9 cellular contexts compared by ENCODE assay signal in genomic region chr7:100629117-100629711, GRCh38. TPM values are rescaled to one million over a fixed set of nuclear protein-coding genes. Genes with fewer than 3 reads are reported as not detected.
DNase-seq lines count a peak whose midpoint lies in the region; ATAC-seq and TF ChIP-seq lines count a peak whose summit lies in the region.
"Had no signal": no experiment of that assay in that cellular context is flagged by ENCODE, and none has a peak within 500 bp of the region (broad histone marks: within the 10 kb centered on the region; RNA-seq: fewer than 3 reads in every experiment).

No MANE protein-coding gene starts in this region.

- no peak overlapping the region for H3K9ac ChIP-seq in KMS-11

- ATAC-seq in WTC11 (peak; percentile 67), GM19397 (IDR thresholded peaks at IDR 0.05; ENCODE audit: unreplicated experiment) (no peak), GM21717 (IDR thresholded peaks at IDR 0.05; ENCODE audit: unreplicated experiment) (no peak), GM18873 (IDR thresholded peaks at IDR 0.05; ENCODE audit: low FRiP score, unreplicated experiment) (no peak)
- no peak for ATAC-seq in naive thymus-derived CD4-positive, alpha-beta T cell

- H2AFZ ChIP-seq in KMS-11 (ENCODE audit: low read depth): no peak overlapping the region

- no peaks in the 10 kb centered on the region for H4K20me1 ChIP-seq in KMS-11 (ENCODE audit: insufficient read depth)

- H3K9me3 ChIP-seq in naive thymus-derived CD4-positive, alpha-beta T cell (ENCODE audit: control insufficient read depth in 2 of 3, low read length in 3 of 3): no peaks in the 10 kb centered on the region

- no peak overlapping the region for H3K4me3 ChIP-seq in KMS-11 (IDR thresholded peaks at IDR 0.05; ENCODE audit: insufficient read depth, low read depth, low read length)
- H3K4me3 ChIP-seq in naive thymus-derived CD4-positive, alpha-beta T cell (ENCODE audit: low read length): no peak overlapping the region

- peaks cover 7% of the 10 kb centered on the region for H3K4me1 Mint-ChIP-seq in WTC11
- H3K4me1 Mint-ChIP-seq in naive thymus-derived CD4-positive, alpha-beta T cell: peaks cover 23 to 61% (median 51%) of the 10 kb centered on the region in 7 donors

- peaks cover 46% of the 10 kb centered on the region for H3K27me3 Mint-ChIP-seq in WTC11 (ENCODE audit: low read depth)
- no peaks in the 10 kb centered on the region for H3K27me3 Mint-ChIP-seq in naive thymus-derived CD4-positive, alpha-beta T cell

- no peak overlapping the region for H3K4me3 Mint-ChIP-seq in WTC11
- peak overlapping the region in 4 of 10 donors; percentile 12 to 76 (median 24) for H3K4me3 Mint-ChIP-seq in naive thymus-derived CD4-positive, alpha-beta T cell

- H3K27ac Mint-ChIP-seq in WTC11: no peak overlapping the region
- peak overlapping the region in 5 of 9 donors; percentile 45 to 88 (median 65) for H3K27ac Mint-ChIP-seq in naive thymus-derived CD4-positive, alpha-beta T cell

- peak; percentile 77 for DNase-seq in DMS53 (lab: John Stamatoyannopoulos, UW)
- no peak for DNase-seq in DMS53 treated with DMSO at 0.1 percent for 48 hours (lab: John Stamatoyannopoulos, UW; ENCODE audit: unreplicated experiment)
- DNase-seq in WTC11 (ENCODE audit: low spot score): peak; percentile 87
- DNase-seq in naive thymus-derived CD4-positive, alpha-beta T cell: no peak

- peaks cover 7% of the 10 kb centered on the region for H3K27me3 ChIP-seq in KMS-11 (ENCODE audit: insufficient read depth, low read depth)
- H3K27me3 ChIP-seq in naive thymus-derived CD4-positive, alpha-beta T cell (ENCODE audit: control insufficient read depth in 2 of 2, insufficient read depth in 2 of 2, low read length in 2 of 2): peaks cover 0 to 3% of the 10 kb centered on the region in 2 donors

- no peaks in the 10 kb centered on the region for H3K9me3 Mint-ChIP-seq in WTC11
- H3K9me3 Mint-ChIP-seq in naive thymus-derived CD4-positive, alpha-beta T cell: peaks cover 0 to 3% (median 0%) of the 10 kb centered on the region in 11 donors

- CTCF ChIA-PET in WTC11 (lab: Charles Lee): interaction anchor here (0.6 to 2.8 kb wide), 30 partner anchors 9 to 174 kb away, joined by 3 to 33 read pairs (median 5); partner anchors contain the start of genes ACTL6B, AGFG2, FBXO24 and GNB2
- CTCF ChIA-PET in naive thymus-derived CD4-positive, alpha-beta T cell (lab: Charles Lee): interaction anchor here (0.7 to 1.2 kb wide), 3 partner anchors 8 to 45 kb away, joined by 3 to 4 read pairs (median 3); partner anchors contain the start of gene MOSPD3

- intact Hi-C loops in naive thymus-derived CD4-positive, alpha-beta T cell (cut with micrococcal nuclease): no loop called here

- peaks cover 9% of the 10 kb centered on the region for H3K4me1 ChIP-seq in KMS-11 (ENCODE audit: low read depth, poor library complexity, severe bottlenecking)
- H3K4me1 ChIP-seq in naive thymus-derived CD4-positive, alpha-beta T cell (ENCODE audit: control insufficient read depth in 2 of 2, insufficient read depth in 2 of 2, low read length in 2 of 2): peaks cover 14 to 18% of the 10 kb centered on the region in 2 donors

- no peak overlapping the region for H3K27ac ChIP-seq in KMS-11
- no peak overlapping the region for H3K27ac ChIP-seq in naive thymus-derived CD4-positive, alpha-beta T cell (ENCODE audit: low read depth, low read length)

- no peaks in the 10 kb centered on the region for H3K36me3 ChIP-seq in KMS-11 (ENCODE audit: insufficient read depth)
- H3K36me3 ChIP-seq in naive thymus-derived CD4-positive, alpha-beta T cell (ENCODE audit: control insufficient read depth in 2 of 3, insufficient read depth in 3 of 3, low read length in 3 of 3): no peaks in the 10 kb centered on the region

- POLR2A ChIA-PET in WTC11 (lab: Charles Lee): interaction anchor here (0.5 to 0.8 kb wide), 2 partner anchors 10 to 16 kb away, joined by 4 read pairs; partner anchors contain the start of gene MOSPD3
- POLR2A ChIA-PET in naive thymus-derived CD4-positive, alpha-beta T cell (lab: Charles Lee): interaction anchor here (0.9 to 1.5 kb wide), 4 partner anchors 17 to 63 kb away, joined by 3 to 6 read pairs (median 3); partner anchors contain the start of gene MOSPD3

- no peaks in the 10 kb centered on the region for H3K79me2 ChIP-seq in KMS-11 (ENCODE audit: insufficient read depth, low read depth)

- peak; percentile 50; the same call in 1 of the 2 replicates for TF ChIP-seq CTCF in KMS-11 (conservative IDR thresholded peaks at IDR 0.05; ENCODE audit: low read depth, low read length)
- TF ChIP-seq CTCF in WTC11 (IDR thresholded peaks at IDR 0.05): peak; percentile 42; the same call in 1 of the 2 replicates

- no peak overlapping the region for H3K4me2 ChIP-seq in KMS-11

- H3K36me3 Mint-ChIP-seq in WTC11: no peaks in the 10 kb centered on the region
- peaks cover 0 to 12% (median 0%) of the 10 kb centered on the region in 5 donors for H3K36me3 Mint-ChIP-seq in naive thymus-derived CD4-positive, alpha-beta T cell

TF ChIP-seq in WTC11, 78 proteins besides CTCF, POLR2A, EP300 and RAD21 (continues in another document):
- no peak for TF ChIP-seq ZNF671 (CRISPR knock-in tag; IDR thresholded peaks at IDR 0.05)
- no peak for TF ChIP-seq FOXP4 (CRISPR knock-in tag; IDR thresholded peaks at IDR 0.05)
- no peak for TF ChIP-seq HMGXB4 (CRISPR knock-in tag; IDR thresholded peaks at IDR 0.05)
- TF ChIP-seq ATF6 (CRISPR knock-in tag; IDR thresholded peaks at IDR 0.05): no peak
- no peak for TF ChIP-seq ZNF263 (CRISPR knock-in tag; IDR thresholded peaks at IDR 0.05; ENCODE audit: low read depth)
- no peak for TF ChIP-seq TCF7 (CRISPR knock-in tag; IDR thresholded peaks at IDR 0.05; ENCODE audit: low read depth)
- no peak for TF ChIP-seq ZNF423 (CRISPR knock-in tag; IDR thresholded peaks at IDR 0.05)
- no peak for TF ChIP-seq JAZF1 (CRISPR knock-in tag; IDR thresholded peaks at IDR 0.05)
- TF ChIP-seq FOXK1 (CRISPR knock-in tag; IDR thresholded peaks at IDR 0.05): no peak
- no peak for TF ChIP-seq ZNF121 (CRISPR knock-in tag; IDR thresholded peaks at IDR 0.05)
- TF ChIP-seq OVOL2 (CRISPR knock-in tag; IDR thresholded peaks at IDR 0.05; ENCODE audit: borderline replicate concordance): no peak
- no peak for TF ChIP-seq NR2C2 (CRISPR knock-in tag; IDR thresholded peaks at IDR 0.05)
- no peak for TF ChIP-seq CREB1 (CRISPR knock-in tag; IDR thresholded peaks at IDR 0.05)

RNA-seq across cellular contexts. Expression of gene TFR2, which starts 12.1 kb away (rescaled TPM):
- 5.7 to 7.1 TPM (median 5.8 TPM) in 3 replicates for total RNA-seq in WTC11 (2021)
- 10 to 100 TPM in 1 of 5 experiments, 1 to 10 TPM in 4; 1.8 to 14.4 (median 4.0) TPM for total RNA-seq in naive thymus-derived CD4-positive, alpha-beta T cell
- polyA plus RNA-seq in naive thymus-derived CD4-positive, alpha-beta T cell: 1 to 10 TPM in 1 of 2 donors, under 1 TPM in 1; 0.55 to 1.3 TPM

RNA-seq across cellular contexts. Expression of gene MOSPD3, which starts 16.9 kb away (rescaled TPM):
- 21.9 to 22.4 TPM (median 22.0 TPM) in 3 replicates for total RNA-seq in WTC11 (2021)
- total RNA-seq in naive thymus-derived CD4-positive, alpha-beta T cell: 10 to 100 TPM in 4 of 5 experiments, 1 to 10 TPM in 1; 8.8 to 54.9 (median 13.1) TPM
- 10 to 100 TPM; 20.4 to 20.6 TPM for polyA plus RNA-seq in naive thymus-derived CD4-positive, alpha-beta T cell

RNA-seq across cellular contexts. Expression of gene ACTL6B, which starts 27.0 kb away (rescaled TPM):
- total RNA-seq in WTC11 (2021): 0.96 to 1.3 TPM (median 0.99 TPM) in 3 replicates
- not detected for total RNA-seq in naive thymus-derived CD4-positive, alpha-beta T cell
- polyA plus RNA-seq in naive thymus-derived CD4-positive, alpha-beta T cell: not detected
- total RNA-seq: LHCN-M2 had no signal

RNA-seq across cellular contexts. Expression of gene PCOLCE, which starts 27.1 kb away (rescaled TPM):
- total RNA-seq in WTC11 (2021): 53.5 to 74.8 TPM (median 70.4 TPM) in 3 replicates
- 10 to 100 TPM in 1 of 5 experiments, 1 to 10 TPM in 4; 9.1 to 11.7 (median 9.5) TPM for total RNA-seq in naive thymus-derived CD4-positive, alpha-beta T cell
- under 1 TPM in 1 of 2 donors, not detected in 1; 0.64 TPM for polyA plus RNA-seq in naive thymus-derived CD4-positive, alpha-beta T cell

RNA-seq across cellular contexts. Expression of gene FBXO24, which starts 43.1 kb away (rescaled TPM):
- 0.70 to 1.3 TPM (median 0.94 TPM) in 3 replicates for total RNA-seq in WTC11 (2021)
- total RNA-seq in naive thymus-derived CD4-positive, alpha-beta T cell: 1 to 10 TPM in 4 of 5 experiments, under 1 TPM in 1; 0.75 to 3.1 (median 1.7) TPM
- polyA plus RNA-seq in naive thymus-derived CD4-positive, alpha-beta T cell: 1 to 10 TPM; 2.0 TPM

Comparison
In these comparisons a context has a peak if more than half of its experiments do, and no peak if none do; other contexts are left out.
1. DNase-seq: peak in DMS53 (single experiment) and WTC11 (single experiment); none in DMS53 treated with DMSO at 0.1 percent for 48 hours (single experiment) and naive thymus-derived CD4-positive, alpha-beta T cell (0 of 9).